9 cellular contexts compared by ENCODE assay signal in the genomic region with DNA sequence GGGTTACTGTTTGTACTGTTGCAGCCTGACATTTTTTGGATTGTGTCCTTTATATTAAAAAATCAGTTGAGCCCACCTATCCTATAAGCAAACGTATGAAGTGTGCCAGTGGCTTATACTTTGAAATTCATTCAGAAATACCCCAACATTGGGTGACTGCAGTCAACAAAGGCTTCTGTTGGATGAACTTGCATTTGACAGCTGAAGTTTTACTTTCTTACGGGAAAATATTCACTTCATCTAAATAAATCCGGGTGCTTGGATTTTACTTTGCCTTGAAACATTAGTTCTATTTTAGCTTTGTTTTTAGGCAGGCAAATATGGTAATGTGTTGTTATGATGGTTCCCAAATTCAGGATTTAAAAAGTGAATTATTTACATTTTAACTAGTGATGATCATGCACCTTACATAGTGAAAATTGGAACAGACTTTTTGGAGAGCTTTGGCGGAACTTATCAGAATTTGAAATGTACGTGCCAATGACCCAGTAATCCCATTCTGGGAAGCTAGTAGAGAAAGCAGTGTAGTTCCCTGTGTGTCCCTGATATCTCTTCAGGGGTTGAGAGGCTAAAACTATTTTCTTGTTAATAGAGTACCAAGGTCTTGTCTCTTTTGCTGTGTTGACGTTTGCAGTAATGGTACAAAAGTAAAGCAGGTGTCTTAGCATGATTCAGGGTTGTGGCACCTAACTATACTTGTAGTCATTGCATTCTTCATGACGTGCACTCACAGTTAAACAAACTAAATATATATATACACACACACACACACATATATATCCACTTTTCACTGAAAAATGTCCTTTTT. TPM values are rescaled to one million over a fixed set of nuclear protein-coding genes. Genes with fewer than 3 reads are reported as not detected.
A peak's percentile ranks its signal among the peaks of the same experiment; 100 is the strongest.
DNase-seq lines count a peak whose midpoint lies in the region; TF ChIP-seq lines count a peak whose summit lies in the region.
"Had no signal": no experiment of that assay in that cellular context is flagged by ENCODE, and none has a peak within 500 bp of the region (broad histone marks: within the 10 kb centered on the region; RNA-seq: fewer than 3 reads in every experiment).

No MANE protein-coding gene starts in this region.

- no peak for TF ChIP-seq POLR2A in testis (IDR thresholded peaks at IDR 0.05)

- peaks cover 3% of the 10 kb centered on the region for H3K36me3 Mint-ChIP-seq in activated CD4-positive, alpha-beta T cell treated with anti-CD3 and anti-CD28 coated beads, Interleukin-2, amount 10 ng/mL, durations not matched to agents 7 days and 5 days (ENCODE audit: low read depth)
- H3K36me3 Mint-ChIP-seq in activated naive CD8-positive, alpha-beta T cell: no peaks in the 10 kb centered on the region

- CTCF ChIA-PET in activated CD4-positive, alpha-beta T cell treated with anti-CD3 and anti-CD28 coated beads, Interleukin-2, amount 10 ng/mL, durations not matched to agents 7 days and 5 days (lab: Charles Lee): interaction anchor here (0.6 to 1.0 kb wide), 3 partner anchors 9 to 24 kb away, joined by 4 to 5 read pairs (median 4); no protein-coding TSS in a partner anchor

- H3K4me1 Mint-ChIP-seq in activated CD4-positive, alpha-beta T cell treated with anti-CD3 and anti-CD28 coated beads, Interleukin-2, amount 10 ng/mL, durations not matched to agents 7 days and 5 days: peaks cover 36% of the 10 kb centered on the region
- H3K4me1 Mint-ChIP-seq in activated naive CD8-positive, alpha-beta T cell (ENCODE audit: low read depth): peaks cover 40% of the 10 kb centered on the region

- peaks cover 26% of the 10 kb centered on the region for H3K4me1 ChIP-seq in testis

- H3K4me3 ChIP-seq in testis: peak overlapping the region; percentile 8 to 12

- POLR2A ChIA-PET in activated CD4-positive, alpha-beta T cell treated with anti-CD3 and anti-CD28 coated beads, Interleukin-2, amount 10 ng/mL, durations not matched to agents 7 days and 5 days (lab: Charles Lee): no interaction called here

- WGBS in testis, 2 donors: 14 to 19% methylated on average over 7 of the region's 7 CpGs

- no peaks in the 10 kb centered on the region for H3K9me3 ChIP-seq in testis

- peak overlapping the region; percentile 77 to 100 for H3K27ac ChIP-seq in testis

- DNase-seq in activated CD4-positive, alpha-beta T cell treated with anti-CD3 and anti-CD28 coated beads, Interleukin-2, amount 10 ng/mL, durations not matched to agents 7 days and 5 days: no peak
- DNase-seq in activated CD4-positive, alpha-beta T cell treated with anti-CD3 and anti-CD28 coated beads, Interleukin-2, amount 50 U/mL, for 1 hour: no peak
- peak; percentile 41 for DNase-seq in iris pigment epithelial cell (ENCODE audit: low read depth)
- no peak for DNase-seq in testis
- DNase-seq in iPS-NIHi11 (ENCODE audit: low spot score): no peak
- DNase-seq in AG08396 (ENCODE audit: low spot score): no peak
- no peak for DNase-seq in DMS79 (lab: John Stamatoyannopoulos, UW)
- DNase-seq: C1 segment of cervical spinal cord had no signal

- peak overlapping the region; percentile 84 for H3K4me3 Mint-ChIP-seq in activated CD4-positive, alpha-beta T cell treated with anti-CD3 and anti-CD28 coated beads, Interleukin-2, amount 10 ng/mL, durations not matched to agents 7 days and 5 days
- peak overlapping the region; percentile 93 for H3K4me3 Mint-ChIP-seq in activated naive CD8-positive, alpha-beta T cell

- intact Hi-C loops in testis (cut with DNase I; ENCODE audit: low total_unique reads): no loop called here

- no peak for TF ChIP-seq CTCF in testis (IDR thresholded peaks at IDR 0.05)

- H3K36me3 ChIP-seq in testis (ENCODE audit: low read depth, missing control alignments): no peaks in the 10 kb centered on the region

- no peaks in the 10 kb centered on the region for H3K9me3 Mint-ChIP-seq in activated CD4-positive, alpha-beta T cell treated with anti-CD3 and anti-CD28 coated beads, Interleukin-2, amount 10 ng/mL, durations not matched to agents 7 days and 5 days
- no peaks in the 10 kb centered on the region for H3K9me3 Mint-ChIP-seq in activated naive CD8-positive, alpha-beta T cell (ENCODE audit: low read depth)

- H3K27me3 Mint-ChIP-seq in activated CD4-positive, alpha-beta T cell treated with anti-CD3 and anti-CD28 coated beads, Interleukin-2, amount 10 ng/mL, durations not matched to agents 7 days and 5 days: no peaks in the 10 kb centered on the region
- H3K27me3 Mint-ChIP-seq in activated naive CD8-positive, alpha-beta T cell: no peaks in the 10 kb centered on the region

- no peak overlapping the region for H3K27ac Mint-ChIP-seq in activated CD4-positive, alpha-beta T cell treated with anti-CD3 and anti-CD28 coated beads, Interleukin-2, amount 10 ng/mL, durations not matched to agents 7 days and 5 days
- no peak overlapping the region for H3K27ac Mint-ChIP-seq in activated naive CD8-positive, alpha-beta T cell

- H3K27me3 ChIP-seq in testis: no peaks in the 10 kb centered on the region

RNA-seq across cellular contexts. Expression of gene EXOSC2, which starts 21.9 kb away (rescaled TPM):
- total RNA-seq in activated CD4-positive, alpha-beta T cell treated with anti-CD3 and anti-CD28 coated beads, Interleukin-2, amount 10 ng/mL, durations not matched to agents 7 days and 5 days: 10 to 100 TPM; 49.7 to 60.8 TPM
- 10 to 100 TPM; 20.3 to 24.7 TPM for total RNA-seq in testis
- 15.3 TPM for polyA plus RNA-seq in testis (ENCODE audit: insufficient read depth, low read depth, low replicate concordance)

RNA-seq across cellular contexts. Expression of gene PRDM12, which starts 51.1 kb away (rescaled TPM):
- not detected for total RNA-seq in activated CD4-positive, alpha-beta T cell treated with anti-CD3 and anti-CD28 coated beads, Interleukin-2, amount 10 ng/mL, durations not matched to agents 7 days and 5 days
- under 1 TPM; 0.68 to 0.71 TPM for total RNA-seq in testis
- 0.32 TPM for polyA plus RNA-seq in testis (ENCODE audit: insufficient read depth, low read depth, low replicate concordance)
